ENCODE assay signal across 28 cellular contexts in the genomic region with DNA sequence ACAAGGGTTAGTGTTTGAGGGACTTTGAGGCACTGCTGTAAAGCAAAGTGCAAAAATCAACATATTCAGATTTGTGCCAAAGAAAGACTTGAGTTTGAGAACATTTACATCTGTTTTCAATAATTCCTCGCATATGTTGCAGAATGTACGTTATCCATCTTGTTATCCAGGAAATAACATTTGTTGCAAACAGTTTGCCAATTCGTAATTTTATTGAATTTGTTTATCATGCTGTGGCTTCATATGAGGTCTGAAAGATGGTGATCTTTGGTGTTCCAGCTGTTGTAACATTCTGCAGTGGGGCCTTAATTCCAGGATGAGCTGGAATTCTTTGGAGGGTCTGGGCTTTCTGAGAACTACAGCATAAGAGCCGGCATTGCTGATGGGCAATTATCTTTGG.
"Had no signal": no experiment of that assay in that cellular context is flagged by ENCODE, and none has a peak within 500 bp of the region (broad histone marks: within the 10 kb centered on the region; RNA-seq: fewer than 3 reads in every experiment).

No MANE protein-coding gene starts in this region.

- ATAC-seq: heart right ventricle; left colon; lower lobe of right lung; naive thymus-derived CD8-positive, alpha-beta T cell; psoas muscle; right cardiac atrium; stimulated activated naive B cell treated with anti-CD40 and anti-IgM and Interleukin-4, amounts not matched to agents 10 μg/mL and 1 μg/mL and 100 μg/mL, for 72 hours had no signal

- H3K27me3 Mint-ChIP-seq: dendritic cell treated with granulocyte-macrophage colony-stimulating factor and Interleukin-4, amounts not matched to agents 40 ng/mL and 50 ng/mL, for 4 days had no signal

- DNase-seq: colonic mucosa; effector memory CD4-positive, alpha-beta T cell; esophagus squamous epithelium; foreskin melanocyte; glutamatergic neuron; heart right ventricle; hypothalamus; immature natural killer cell; islet precursor cell; kidney glomerular epithelial cell; left colon; left ventricle myocardium inferior; lower lobe of right lung; naive thymus-derived CD8-positive, alpha-beta T cell; occipital lobe; ovary; posterior cingulate gyrus; psoas muscle; right cardiac atrium; stimulated activated CD4-positive, alpha-beta T cell treated with anti-CD3 and anti-CD28 coated beads, Interleukin-15, amount 100 ng/mL, for 24 hours; stimulated activated CD4-positive, alpha-beta T cell treated with anti-CD3 and anti-CD28 coated beads, Interleukin-2, amount 100 ng/mL, for 48 hours; stimulated activated naive B cell treated with anti-CD40 and anti-IgM and Interleukin-4, amounts not matched to agents 10 μg/mL and 1 μg/mL and 100 μg/mL, for 72 hours; upper lobe of left lung had no signal

- H3K4me3 ChIP-seq: colonic mucosa, esophagus squamous epithelium, heart right ventricle, left ventricle myocardium inferior, lower lobe of right lung, ovary, psoas muscle, skin epidermis, thoracic aorta, tibial nerve, upper lobe of left lung had no signal

- H3K9me3 Mint-ChIP-seq: stimulated activated naive CD8-positive, alpha-beta T cell treated with anti-CD3 and anti-CD28 coated beads, Interleukin-15, Interleukin-2, amounts not matched to agents 100 ng/mL and 50 ng/mL, for 24 hours had no signal

- H3K9me3 ChIP-seq: colonic mucosa, esophagus squamous epithelium, left ventricle myocardium inferior, lower lobe of right lung, ovary, psoas muscle, thoracic aorta, upper lobe of left lung had no signal

- H3K4me1 Mint-ChIP-seq: immature natural killer cell; naive thymus-derived CD8-positive, alpha-beta T cell; stimulated activated naive B cell treated with anti-CD40 and anti-IgM and Interleukin-4, amounts not matched to agents 10 μg/mL and 1 μg/mL and 100 μg/mL, for 72 hours had no signal

- H3K36me3 Mint-ChIP-seq: immature natural killer cell; naive thymus-derived CD8-positive, alpha-beta T cell; stimulated activated naive B cell treated with anti-CD40 and anti-IgM and Interleukin-4, amounts not matched to agents 10 μg/mL and 1 μg/mL and 100 μg/mL, for 72 hours had no signal

- H3K36me3 ChIP-seq: colonic mucosa, esophagus squamous epithelium, heart right ventricle, left ventricle myocardium inferior, lower lobe of right lung, ovary, thoracic aorta, tibial nerve, upper lobe of left lung had no signal

- H3K27ac Mint-ChIP-seq: dendritic cell treated with granulocyte-macrophage colony-stimulating factor and Interleukin-4, amounts not matched to agents 40 ng/mL and 50 ng/mL, for 4 days; immature natural killer cell; naive thymus-derived CD8-positive, alpha-beta T cell; stimulated activated naive B cell treated with anti-CD40 and anti-IgM and Interleukin-4, amounts not matched to agents 10 μg/mL and 1 μg/mL and 100 μg/mL, for 72 hours; stimulated activated naive CD8-positive, alpha-beta T cell treated with anti-CD3 and anti-CD28 coated beads, Interleukin-15, Interleukin-2, amounts not matched to agents 100 ng/mL and 50 ng/mL, for 24 hours had no signal

- H3K4me3 Mint-ChIP-seq: dendritic cell treated with granulocyte-macrophage colony-stimulating factor and Interleukin-4, amounts not matched to agents 40 ng/mL and 50 ng/mL, for 4 days; immature natural killer cell; naive thymus-derived CD8-positive, alpha-beta T cell; stimulated activated naive B cell treated with anti-CD40 and anti-IgM and Interleukin-4, amounts not matched to agents 10 μg/mL and 1 μg/mL and 100 μg/mL, for 72 hours; stimulated activated naive CD8-positive, alpha-beta T cell treated with anti-CD3 and anti-CD28 coated beads, Interleukin-15, Interleukin-2, amounts not matched to agents 100 ng/mL and 50 ng/mL, for 24 hours had no signal

- H3K27ac ChIP-seq: colonic mucosa, esophagus squamous epithelium, heart right ventricle, left ventricle myocardium inferior, lower lobe of right lung, psoas muscle, skin epidermis, thoracic aorta, tibial nerve, upper lobe of left lung had no signal

- H3K27me3 ChIP-seq: colonic mucosa, esophagus squamous epithelium, heart right ventricle, ovary, tibial nerve, upper lobe of left lung had no signal

- H3K4me1 ChIP-seq: colonic mucosa, esophagus squamous epithelium, left ventricle myocardium inferior, lower lobe of right lung, psoas muscle, upper lobe of left lung had no signal
